Comparison of ENCODE assay signal across 10 cellular contexts in genomic region chr5:71679714-71680113, GRCh38. TPM values are rescaled to one million over a fixed set of nuclear protein-coding genes. Genes with fewer than 3 reads are reported as not detected.
"Had no signal": no experiment of that assay in that cellular context is flagged by ENCODE, and none has a peak within 500 bp of the region (broad histone marks: within the 10 kb centered on the region; RNA-seq: fewer than 3 reads in every experiment).

No MANE protein-coding gene starts in this region.

- H3K27ac ChIP-seq: HL-60, KMS-11 had no signal

- H3K4me3 ChIP-seq: GM23338 had no signal

- ATAC-seq: GM23338, HepG2 had no signal

- DNase-seq: H9, HCEC 1CT, KBM-7 had no signal

RNA-seq across cellular contexts. Expression of gene CARTPT, which starts 39.4 kb away (rescaled TPM):
- total RNA-seq: GM23338, H1, H9, HepG2, HT1080 had no signal
- polyA plus RNA-seq: GM23338, H1, HepG2, IgD-negative memory B cell had no signal
